8 cellular contexts compared by ENCODE assay signal in the genomic region with DNA sequence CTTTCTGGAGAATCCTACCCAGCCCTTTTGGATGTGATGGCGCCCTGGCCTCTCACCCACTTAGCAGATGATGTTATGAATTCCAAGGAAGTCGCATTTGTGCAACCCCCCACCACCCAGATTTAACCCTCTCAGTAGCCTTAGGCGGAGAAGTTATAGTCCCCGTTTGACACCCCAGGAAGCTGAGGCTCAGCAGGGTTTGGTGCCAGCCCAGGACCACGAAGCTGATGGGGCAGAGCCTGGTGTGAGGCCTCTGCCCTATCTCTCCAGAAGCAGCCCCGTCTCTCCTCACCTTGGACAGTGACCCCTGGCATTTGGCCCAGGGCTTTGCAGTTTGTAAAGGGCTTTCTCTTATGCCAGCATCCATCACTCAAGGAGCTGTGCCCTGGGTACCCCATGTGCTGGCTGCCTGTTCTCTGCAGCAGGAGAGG. TPM values are rescaled to one million over a fixed set of nuclear protein-coding genes. Genes with fewer than 3 reads are reported as not detected.
DNase-seq lines count a peak whose midpoint lies in the region; ATAC-seq and FAIRE-seq lines count a peak whose summit lies in the region.

No MANE protein-coding gene starts in this region.

- no peaks in the 10 kb centered on the region for H3K27me3 Mint-ChIP-seq in central memory CD8-positive, alpha-beta T cell

- no peak overlapping the region for H3K27ac ChIP-seq in mesodermal cell (ENCODE audit: low read depth, low read length, severe bottlenecking)

- H3K36me3 ChIP-seq in mesodermal cell (ENCODE audit: control insufficient read depth, insufficient read depth, low read length), result no peaks in the 10 kb centered on the region

- FAIRE-seq in HTR-8/SVneo (lab: Jason Lieb, UNC), result no peak

- peaks cover 6% of the 10 kb centered on the region for H3K4me1 Mint-ChIP-seq in central memory CD8-positive, alpha-beta T cell

- peaks cover 39% of the 10 kb centered on the region for H3K4me1 ChIP-seq in mesodermal cell (ENCODE audit: control insufficient read depth, insufficient read depth, low read length, poor library complexity, severe bottlenecking)

- H3K4me3 Mint-ChIP-seq in central memory CD8-positive, alpha-beta T cell, result peak overlapping the region; percentile 76

- ATAC-seq in central memory CD8-positive, alpha-beta T cell (replicated peaks; ENCODE audit: extremely low read depth, poor library complexity, severe bottlenecking), result no peak
- ATAC-seq in GM19452 (IDR thresholded peaks at IDR 0.05; ENCODE audit: unreplicated experiment) (no peak), GM21529 (IDR thresholded peaks at IDR 0.05; ENCODE audit: unreplicated experiment) (no peak)

- WGBS in mesodermal cell (ENCODE audit: insufficient coverage in 2 of 2), 2 experiments, result 64 to 73% methylated on average over 3 to 5 of the region's 6 CpGs

- H3K27ac Mint-ChIP-seq in central memory CD8-positive, alpha-beta T cell (ENCODE audit: low read depth), result no peak overlapping the region

- peak; percentile 36 for DNase-seq in A172 (ENCODE audit: low spot score)
- peak; percentile 10 for DNase-seq in HTR-8/SVneo (ENCODE audit: insufficient read length, low spot score)
- no peak for DNase-seq in central memory CD8-positive, alpha-beta T cell (ENCODE audit: low spot score in 2 of 2)
- no peak for DNase-seq in COLO829 (ENCODE audit: low spot score)
- no peak for DNase-seq in mucosa of gallbladder (ENCODE audit: low spot score)

- H3K9me3 Mint-ChIP-seq in central memory CD8-positive, alpha-beta T cell, result no peaks in the 10 kb centered on the region

- peaks cover 1% of the 10 kb centered on the region for H3K9me3 ChIP-seq in mesodermal cell (ENCODE audit: control insufficient read depth, low read length)

- H3K36me3 Mint-ChIP-seq in central memory CD8-positive, alpha-beta T cell (ENCODE audit: insufficient read depth), result peaks cover 7% of the 10 kb centered on the region

- peak overlapping the region; percentile 80 for H3K4me3 ChIP-seq in mesodermal cell (ENCODE audit: extremely low read depth, insufficient read depth, low read length, poor library complexity, severe bottlenecking)

RNA-seq across cellular contexts. Expression of a gene that starts 1.1 kb away (rescaled TPM):
- 52.8 and 54.2 TPM in 2 replicates for total RNA-seq in A172 (2014; rRNA removed; shearing (Covaris generic))
- 27.9 TPM for polyA plus RNA-seq in mesodermal cell (2013, experiment 1 of 2)
- 24.5 TPM for polyA plus RNA-seq in mesodermal cell (2013, experiment 2 of 2)
- total RNA-seq in mucosa of gallbladder, result 109 TPM

Comparison
In these comparisons a context has a peak if more than half of its experiments do, and no peak if none do; other contexts are left out.
1. DNase-seq: peak in A172 (single experiment) and HTR-8/SVneo (single experiment); none in central memory CD8-positive, alpha-beta T cell (0 of 2), COLO829 (single experiment) and mucosa of gallbladder (single experiment).